In the genomic region with DNA sequence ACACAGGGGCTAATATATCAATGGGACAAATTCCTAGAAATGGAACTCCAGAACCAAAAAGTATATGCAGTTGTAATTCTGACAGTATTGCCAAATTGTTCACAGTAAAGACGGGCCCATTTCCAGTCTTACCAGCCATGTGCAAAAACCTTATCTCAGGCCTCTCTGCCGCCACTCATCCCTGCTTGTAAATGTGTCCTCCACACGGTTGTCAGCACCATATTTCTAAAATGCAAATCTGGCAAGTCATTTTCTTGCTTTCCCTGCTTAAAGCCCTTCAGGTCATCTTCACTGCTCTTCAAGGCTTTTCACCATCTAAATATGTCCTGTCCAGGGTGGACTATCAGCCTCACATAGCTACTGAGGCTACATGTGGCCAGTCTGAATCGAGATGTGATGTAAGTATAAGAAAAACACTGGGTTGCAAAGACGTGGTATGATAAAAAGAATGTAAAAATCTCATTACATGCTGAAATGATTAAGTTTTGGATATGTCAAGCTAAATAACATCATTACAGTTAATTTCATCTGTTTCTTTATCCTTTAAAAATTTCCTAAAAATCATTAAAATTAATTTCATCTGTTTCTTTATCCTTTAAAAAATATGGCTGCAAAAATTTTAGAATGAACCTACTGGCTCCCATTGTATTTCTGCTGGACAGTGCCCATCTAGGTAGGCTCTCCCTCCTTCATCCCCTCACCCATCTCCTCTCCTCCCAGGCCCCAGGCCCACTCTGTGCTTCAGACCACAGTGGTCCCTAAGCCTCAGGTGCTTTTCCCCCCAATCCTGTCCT, we compare ENCODE assay signal across 8 cellular contexts. TPM values are rescaled to one million over a fixed set of nuclear protein-coding genes. Genes with fewer than 3 reads are reported as not detected.
DNase-seq lines count a peak whose midpoint lies in the region; ATAC-seq, FAIRE-seq and TF ChIP-seq lines count a peak whose summit lies in the region.

No MANE protein-coding gene starts in this region.

- FAIRE-seq in endothelial cell of umbilical vein (lab: Jason Lieb, UNC): no peak

- H3K27ac ChIP-seq in PC-3 (ENCODE audit: low read length): no peak overlapping the region; the same call in 1 of the 2 replicates
- peak overlapping the region; percentile 63 for H3K27ac ChIP-seq in endothelial cell of umbilical vein (ENCODE audit: insufficient read depth, low read depth, low read length)
- H3K27ac ChIP-seq in parathyroid adenoma: peak overlapping the region; percentile 96
- no peak overlapping the region for H3K27ac ChIP-seq in MM.1S (ENCODE audit: low read length)

- H4K20me1 ChIP-seq in PC-3 (ENCODE audit: low read length): no peaks in the 10 kb centered on the region
- H4K20me1 ChIP-seq in endothelial cell of umbilical vein (replicated peaks; ENCODE audit: control insufficient read depth, extremely low read depth, insufficient read depth, low read length): no peaks in the 10 kb centered on the region
- H4K20me1 ChIP-seq in MM.1S (ENCODE audit: insufficient read depth, low read length): no peaks in the 10 kb centered on the region

- H3K9ac ChIP-seq in PC-3 (ENCODE audit: low read length) (peak overlapping the region; percentile 90), endothelial cell of umbilical vein (replicated peaks; ENCODE audit: extremely low read depth, insufficient read depth, low read length) (peak overlapping the region; percentile 65), parathyroid adenoma (peak overlapping the region; percentile 82), MM.1S (ENCODE audit: low read length) (no peak overlapping the region)

- no peak for TF ChIP-seq POLR2A in endothelial cell of umbilical vein (IDR thresholded peaks at IDR 0.05; ENCODE audit: low read depth, low read length)

- H3K4me1 Mint-ChIP-seq in Caco-2 (ENCODE audit: low read depth, unreplicated experiment): peaks cover 8% of the 10 kb centered on the region

- TF ChIP-seq CTCF in Caco-2 (IDR thresholded peaks at IDR 0.05; ENCODE audit: insufficient read depth in 1 of 2, low read depth in 1 of 2, low read length in 1 of 2, severe bottlenecking in 1 of 2, unreplicated experiment in 1 of 2) (no peak), PC-3 (conservative IDR thresholded peaks at IDR 0.05; ENCODE audit: low read depth, low read length) (no peak), endothelial cell of umbilical vein (IDR thresholded peaks at IDR 0.05; ENCODE audit: extremely low read depth in 1 of 2, insufficient read depth in 1 of 2, low read depth in 1 of 2, low read length in 2 of 2) (no peak), parathyroid adenoma (IDR thresholded peaks at IDR 0.05) (no peak), MM.1S (IDR thresholded peaks at IDR 0.05; ENCODE audit: low read length) (no peak)

- H3K4me3 ChIP-seq in Caco-2 (ENCODE audit: low read depth, low read length) (peak overlapping the region; percentile 65), PC-3 (ENCODE audit: low read length) (peak overlapping the region; percentile 81), endothelial cell of umbilical vein (replicated peaks in 1 of 3; ENCODE audit: insufficient read depth in 1 of 3, low read depth in 1 of 3, low read length in 3 of 3) (peak overlapping the region; percentile 60 to 96 (median 74)), parathyroid adenoma (ENCODE audit: low read depth, low read length) (peak overlapping the region; percentile 84), MM.1S (ENCODE audit: low read length) (no peak overlapping the region)

- no peaks in the 10 kb centered on the region for H3K27me3 ChIP-seq in Caco-2 (replicated peaks; ENCODE audit: control insufficient read depth, insufficient read depth, low read length)
- no peaks in the 10 kb centered on the region for H3K27me3 ChIP-seq in PC-3 (ENCODE audit: low read length)
- H3K27me3 ChIP-seq in endothelial cell of umbilical vein (ENCODE audit: control insufficient read depth in 2 of 2, insufficient read depth in 2 of 2, low read length in 2 of 2): no peaks in the 10 kb centered on the region
- H3K27me3 ChIP-seq in parathyroid adenoma (ENCODE audit: control insufficient read depth, insufficient read depth, low read length): no peaks in the 10 kb centered on the region
- H3K27me3 ChIP-seq in MM.1S (replicated peaks; ENCODE audit: insufficient read depth, low read length): no peaks in the 10 kb centered on the region

- peak overlapping the region; percentile 86 for H3K27ac Mint-ChIP-seq in Caco-2 (ENCODE audit: unreplicated experiment)

- dilution Hi-C loops in endothelial cell of umbilical vein (cut with MboI; ENCODE audit: extremely low pct_ligation_motif_present, low sequenced_read_pairs): no loop called here

- H3K4me2 ChIP-seq in PC-3 (ENCODE audit: low read length) (peak overlapping the region; percentile 92), endothelial cell of umbilical vein (ENCODE audit: insufficient read depth, low read length) (peak overlapping the region; percentile 87), parathyroid adenoma (ENCODE audit: low read length) (peak overlapping the region; percentile 84), MM.1S (ENCODE audit: low read depth, low read length) (no peak overlapping the region)

- H3K79me2 ChIP-seq in PC-3 (ENCODE audit: low read length) (peaks cover 24% of the 10 kb centered on the region), endothelial cell of umbilical vein (ENCODE audit: control insufficient read depth, insufficient read depth, low read length) (no peaks in the 10 kb centered on the region), parathyroid adenoma (peaks cover 6% of the 10 kb centered on the region), MM.1S (ENCODE audit: low read length) (no peaks in the 10 kb centered on the region)

- intact Hi-C loops in Caco-2 (cut with micrococcal nuclease; ENCODE audit: unreplicated experiment) (loop anchor here (5.0 to 10.0 kb wide), 5 partner anchors 106 to 464 kb away; a partner anchor contains a TSS), PC-3 (cut with micrococcal nuclease) (loop anchor here (5.0 kb wide), 1 partner anchor 229 kb away; a partner anchor contains a TSS), endothelial cell of umbilical vein (cut with micrococcal nuclease) (loop anchor here (5.0 kb wide), 1 partner anchor 171 kb away; no protein-coding TSS in a partner anchor)

- H3K9me2 ChIP-seq in PC-3 (replicated peaks; ENCODE audit: low read length): no peaks in the 10 kb centered on the region
- no peaks in the 10 kb centered on the region for H3K9me2 ChIP-seq in MM.1S (replicated peaks; ENCODE audit: insufficient read depth, low read length)

- POLR2A ChIA-PET in Caco-2 (lab: Charles Lee) (no interaction called here), PC-3 (lab: Charles Lee; ENCODE audit: unreplicated experiment) (no interaction called here), endothelial cell of umbilical vein (lab: Charles Lee) (no interaction called here)

- H3K9me3 Mint-ChIP-seq in Caco-2 (ENCODE audit: unreplicated experiment): no peaks in the 10 kb centered on the region

- H2AFZ ChIP-seq in PC-3 (ENCODE audit: low read length) (peak overlapping the region; percentile 89), endothelial cell of umbilical vein (ENCODE audit: low read depth, low read length) (peak overlapping the region; percentile 84), parathyroid adenoma (peak overlapping the region; percentile 96), MM.1S (ENCODE audit: low read length) (no peak overlapping the region)

- 0 out of 2 replicates have a peak, but pooled peaks cover 3% of the 10 kb centered on the region for H3K4me1 ChIP-seq in Caco-2
- peaks cover 20% of the 10 kb centered on the region for H3K4me1 ChIP-seq in PC-3 (ENCODE audit: insufficient read depth, low read length)
- peaks cover 8% of the 10 kb centered on the region for H3K4me1 ChIP-seq in endothelial cell of umbilical vein (ENCODE audit: control insufficient read depth, extremely low read depth, insufficient read depth, low read length)
- H3K4me1 ChIP-seq in parathyroid adenoma: peaks cover 10% of the 10 kb centered on the region
- H3K4me1 ChIP-seq in MM.1S (ENCODE audit: low read length): no peaks in the 10 kb centered on the region

- H3K36me3 ChIP-seq in Caco-2 (ENCODE audit: control insufficient read depth, insufficient read depth, low read length) (no peaks in the 10 kb centered on the region; the same call in 1 of the 2 replicates), PC-3 (ENCODE audit: low read depth, low read length) (no peaks in the 10 kb centered on the region), endothelial cell of umbilical vein (ENCODE audit: control insufficient read depth in 2 of 2, extremely low read depth in 1 of 2, insufficient read depth in 2 of 2, low read length in 2 of 2) (peaks cover 0 to 3% of the 10 kb centered on the region in 2 experiments), parathyroid adenoma (ENCODE audit: control insufficient read depth, insufficient read depth, low read length) (no peaks in the 10 kb centered on the region), MM.1S (replicated peaks; ENCODE audit: insufficient read depth, low read length) (no peaks in the 10 kb centered on the region)

- H3F3A ChIP-seq in PC-3 (ENCODE audit: low read length, unreplicated experiment): no peaks in the 10 kb centered on the region
- H3F3A ChIP-seq in MM.1S (ENCODE audit: insufficient read depth, low read length): no peaks in the 10 kb centered on the region

- ATAC-seq in PC-3 (no peak), HG03378 (IDR thresholded peaks at IDR 0.05; ENCODE audit: unreplicated experiment) (no peak), GM18907 (IDR thresholded peaks at IDR 0.05; ENCODE audit: unreplicated experiment) (no peak)

- no peak for DNase-seq in Caco-2
- DNase-seq in PC-3: no peak
- no peak for DNase-seq in endothelial cell of umbilical vein (ENCODE audit: low read depth, low spot score)
- no peak for DNase-seq in activated effector memory CD4-positive, alpha-beta T cell treated with Interleukin-2 at 50 U/mL for 16 hours
- no peak for DNase-seq in MM.1S

- H3K27me3 Mint-ChIP-seq in Caco-2 (ENCODE audit: insufficient read depth, unreplicated experiment): no peaks in the 10 kb centered on the region

- H3K9me1 ChIP-seq in endothelial cell of umbilical vein (replicated peaks; ENCODE audit: control insufficient read depth, extremely low read depth, insufficient read depth, low read length): no peaks in the 10 kb centered on the region

- H3K9me3 ChIP-seq in Caco-2: no peaks in the 10 kb centered on the region
- H3K9me3 ChIP-seq in PC-3 (ENCODE audit: low read length): no peaks in the 10 kb centered on the region
- H3K9me3 ChIP-seq in endothelial cell of umbilical vein (replicated peaks; ENCODE audit: control insufficient read depth, insufficient read depth, low read length): no peaks in the 10 kb centered on the region
- H3K9me3 ChIP-seq in parathyroid adenoma (ENCODE audit: control insufficient read depth, low read length): no peaks in the 10 kb centered on the region
- H3K9me3 ChIP-seq in MM.1S (replicated peaks; ENCODE audit: insufficient read depth, low read length): no peaks in the 10 kb centered on the region

- BruUV-seq in Caco-2 (replicated peaks; lab: Mats Ljungman, UMichigan) (no TSS peak), PC-3 (replicated peaks; lab: Mats Ljungman, UMichigan) (no TSS peak), endothelial cell of umbilical vein (replicated peaks; lab: Mats Ljungman, UMichigan) (no TSS peak)

- peak overlapping the region; percentile 83 for H3K4me3 Mint-ChIP-seq in Caco-2 (ENCODE audit: unreplicated experiment)

- no peaks in the 10 kb centered on the region for H3K36me3 Mint-ChIP-seq in Caco-2 (ENCODE audit: insufficient read depth, unreplicated experiment)

- CTCF ChIA-PET in Caco-2 (lab: Charles Lee): no interaction called here
- CTCF ChIA-PET in PC-3 (lab: Charles Lee): no interaction called here
- CTCF ChIA-PET in endothelial cell of umbilical vein (lab: Charles Lee): interaction anchor here (8.8 kb wide), 1 partner anchor 115 kb away, joined by 129 read pairs; a partner anchor contains a TSS

RNA-seq across cellular contexts. Expression of a gene that starts 1.0 kb away (rescaled TPM):
- total RNA-seq in Caco-2 (2022): 15.8 and 16.1 TPM in 2 replicates
- total RNA-seq in PC-3 (2014; rRNA removed): 13.8 and 14.8 TPM in 2 replicates
- total RNA-seq in endothelial cell of umbilical vein: 9.7 and 12.5 TPM in 2 replicates
- polyA plus RNA-seq in endothelial cell of umbilical vein: 10.1 and 10.4 TPM in 2 replicates
- polyA plus RNA-seq in endothelial cell of umbilical vein (2011; cell fraction: cytosol; rRNA removed): 9.4 and 10.7 TPM in 2 replicates
- 12.6 and 13.8 TPM in 2 replicates for polyA plus RNA-seq in endothelial cell of umbilical vein (2011; cell fraction: nucleus; rRNA removed)
- polyA plus RNA-seq in endothelial cell of umbilical vein (2012): 10.1 and 11.4 TPM in 2 replicates
- 10.4 and 10.8 TPM in 2 replicates for polyA minus RNA-seq in endothelial cell of umbilical vein
- 3.9 TPM for polyA minus RNA-seq in endothelial cell of umbilical vein (2011; cell fraction: cytosol; rRNA and poly(A)+ RNA removed)
- 4.8 and 5.0 TPM in 2 replicates for polyA minus RNA-seq in endothelial cell of umbilical vein (2011; cell fraction: nucleus; rRNA and poly(A)+ RNA removed)

RNA-seq across cellular contexts. Expression of a gene that starts 1.0 kb away (rescaled TPM):
- total RNA-seq in Caco-2 (2022): 17.3 and 21.9 TPM in 2 replicates
- total RNA-seq in PC-3 (2014; rRNA removed): 11.1 and 11.9 TPM in 2 replicates
- 13.8 and 20.5 TPM in 2 replicates for total RNA-seq in endothelial cell of umbilical vein
- 2.3 and 3.2 TPM in 2 replicates for polyA plus RNA-seq in endothelial cell of umbilical vein
- polyA plus RNA-seq in endothelial cell of umbilical vein (2011; cell fraction: cytosol; rRNA removed): 3.7 and 4.0 TPM in 2 replicates
- polyA plus RNA-seq in endothelial cell of umbilical vein (2011; cell fraction: nucleus; rRNA removed): 2.3 and 2.7 TPM in 2 replicates
- 7.6 and 9.6 TPM in 2 replicates for polyA plus RNA-seq in endothelial cell of umbilical vein (2012)
- 4.8 and 5.6 TPM in 2 replicates for polyA minus RNA-seq in endothelial cell of umbilical vein
- polyA minus RNA-seq in endothelial cell of umbilical vein (2011; cell fraction: cytosol; rRNA and poly(A)+ RNA removed): 10.7 TPM
- 2.5 and 3.3 TPM in 2 replicates for polyA minus RNA-seq in endothelial cell of umbilical vein (2011; cell fraction: nucleus; rRNA and poly(A)+ RNA removed)

RNA-seq across cellular contexts. Expression of a gene that starts 14.3 kb away (rescaled TPM):
- 0.07 TPM in 1 of 2 replicates, not detected in the other for total RNA-seq in Caco-2 (2022)
- not detected in 2 replicates for total RNA-seq in PC-3 (2014; rRNA removed)
- 0.99 and 1.4 TPM in 2 replicates for total RNA-seq in endothelial cell of umbilical vein
- 0.59 and 0.81 TPM in 2 replicates for polyA plus RNA-seq in endothelial cell of umbilical vein
- 0.24 and 0.26 TPM in 2 replicates for polyA plus RNA-seq in endothelial cell of umbilical vein (2011; cell fraction: cytosol; rRNA removed)
- polyA plus RNA-seq in endothelial cell of umbilical vein (2011; cell fraction: nucleus; rRNA removed): 4.4 and 5.5 TPM in 2 replicates
- polyA plus RNA-seq in endothelial cell of umbilical vein (2012): 1.1 and 1.6 TPM in 2 replicates
- 0.75 and 0.83 TPM in 2 replicates for polyA minus RNA-seq in endothelial cell of umbilical vein
- polyA minus RNA-seq in endothelial cell of umbilical vein (2011; cell fraction: cytosol; rRNA and poly(A)+ RNA removed): not detected
- polyA minus RNA-seq in endothelial cell of umbilical vein (2011; cell fraction: nucleus; rRNA and poly(A)+ RNA removed): 1.4 and 2.2 TPM in 2 replicates

RNA-seq across cellular contexts. Expression of a gene that starts 48.4 kb away (rescaled TPM):
- total RNA-seq in Caco-2 (2022): 82.0 and 84.6 TPM in 2 replicates
- 64.3 and 76.7 TPM in 2 replicates for total RNA-seq in PC-3 (2014; rRNA removed)
- total RNA-seq in endothelial cell of umbilical vein: 110 and 113 TPM in 2 replicates
- 21.1 and 24.4 TPM in 2 replicates for polyA plus RNA-seq in endothelial cell of umbilical vein
- polyA plus RNA-seq in endothelial cell of umbilical vein (2011; cell fraction: cytosol; rRNA removed): 28.5 and 36.2 TPM in 2 replicates
- polyA plus RNA-seq in endothelial cell of umbilical vein (2011; cell fraction: nucleus; rRNA removed): 40.0 and 50.1 TPM in 2 replicates
- 45.8 and 86.1 TPM in 2 replicates for polyA plus RNA-seq in endothelial cell of umbilical vein (2012)
- 62.6 and 78.6 TPM in 2 replicates for polyA minus RNA-seq in endothelial cell of umbilical vein
- 29.5 TPM for polyA minus RNA-seq in endothelial cell of umbilical vein (2011; cell fraction: cytosol; rRNA and poly(A)+ RNA removed)
- polyA minus RNA-seq in endothelial cell of umbilical vein (2011; cell fraction: nucleus; rRNA and poly(A)+ RNA removed): 35.2 and 47.9 TPM in 2 replicates

Comparison
In these comparisons a context has a peak if more than half of its experiments do, and no peak if none do; other contexts are left out.
1. H3K27ac ChIP-seq: peak in endothelial cell of umbilical vein (single experiment) and parathyroid adenoma (single experiment); none in PC-3 (single experiment) and MM.1S (single experiment).